Comparison of ENCODE assay signal across 7 cellular contexts in the genomic region with DNA sequence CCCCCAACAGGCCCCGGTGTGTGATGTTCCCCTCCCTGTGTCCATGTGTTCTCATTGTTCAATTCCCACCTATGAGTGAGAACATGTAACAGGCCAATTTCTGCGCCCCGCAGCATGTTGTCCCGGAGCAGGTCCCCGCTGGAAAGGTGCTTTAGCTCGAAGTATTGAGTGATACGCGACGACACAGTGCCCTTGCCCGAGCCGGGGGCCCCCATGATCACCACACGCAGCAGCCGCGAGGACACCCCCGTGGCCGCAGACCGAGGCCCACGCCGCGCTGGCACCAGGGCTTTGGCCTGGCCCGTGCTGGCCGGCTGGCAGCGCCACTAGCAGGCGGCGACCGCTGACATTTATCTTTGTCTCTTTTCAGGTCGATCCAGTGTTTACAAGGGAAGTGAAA.
"Had no signal": no experiment of that assay in that cellular context is flagged by ENCODE, and none has a peak within 500 bp of the region (broad histone marks: within the 10 kb centered on the region; RNA-seq: fewer than 3 reads in every experiment).

No MANE protein-coding gene starts in this region.

- H3K9ac ChIP-seq: GM23248 had no signal

- H2AFZ ChIP-seq: GM23248 had no signal

- H3K9me3 Mint-ChIP-seq: H9 had no signal

- ATAC-seq: K562 had no signal

- H3K4me3 Mint-ChIP-seq: H9 had no signal

- H3K27ac ChIP-seq: GM23248 had no signal

- DNase-seq: GM23248, GOT3, H9, HCEC 1CT, IMR-90, KG1 had no signal

- H3K4me3 ChIP-seq: GM23248, K562 had no signal
